15 cellular contexts compared by ENCODE assay signal in the genomic region with DNA sequence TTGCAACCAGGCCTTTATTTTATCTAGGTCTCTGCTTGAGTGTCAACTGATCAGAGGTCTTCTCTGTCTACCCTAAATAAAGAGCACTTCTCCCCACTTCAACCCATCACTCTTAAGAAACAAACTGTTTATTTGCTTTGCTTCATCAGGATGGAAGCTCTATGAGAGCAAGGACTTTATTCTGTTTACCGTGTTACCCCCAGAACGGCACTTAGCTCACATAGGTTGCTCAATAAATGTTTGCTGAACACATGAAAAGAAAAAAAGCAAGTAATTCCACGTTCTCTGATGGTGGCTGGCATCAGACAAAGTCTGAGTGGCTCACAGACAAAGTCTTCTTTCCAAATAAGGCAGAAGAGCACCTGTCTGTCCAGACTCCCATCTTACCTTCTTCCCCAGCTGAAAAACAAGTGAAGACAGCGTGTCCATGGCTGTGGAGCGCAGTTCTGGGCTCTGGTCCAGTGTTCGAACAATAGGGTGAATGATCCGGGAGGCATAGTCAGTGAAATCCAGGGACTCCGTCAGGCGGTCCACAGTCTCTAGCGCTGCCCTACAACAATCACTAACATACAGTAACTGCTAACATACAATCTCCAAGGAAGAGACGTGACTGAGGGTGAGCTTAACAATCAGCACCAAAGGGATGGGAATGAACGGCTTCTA.
A peak's percentile ranks its signal among the peaks of the same experiment; 100 is the strongest.
DNase-seq lines count a peak whose midpoint lies in the region.
"Had no signal": no experiment of that assay in that cellular context is flagged by ENCODE, and none has a peak within 500 bp of the region (broad histone marks: within the 10 kb centered on the region; RNA-seq: fewer than 3 reads in every experiment).

No MANE protein-coding gene starts in this region.

- peak overlapping the region; percentile 44 for H3K27ac ChIP-seq in angular gyrus (ENCODE audit: low read depth, low read length)

- DNase-seq in Ammon's horn (ENCODE audit: low spot score) (peak; percentile 85), hypothalamus (lab: John Stamatoyannopoulos, UW) (peak in 39 of 51 donors; percentile 2 to 77 (median 40)), nucleus accumbens (lab: John Stamatoyannopoulos, UW) (peak in 49 of 56 donors; percentile 8 to 80 (median 48)), NCI-H1694 treated with DMSO at 0.1 percent for 48 hours (lab: John Stamatoyannopoulos, UW) (no peak), NCI-H1436 treated with DMSO at 0.1 percent for 48 hours (lab: John Stamatoyannopoulos, UW) (no peak), activated gamma-delta T cell (lab: John Stamatoyannopoulos, UW) (no peak)
- no peak for DNase-seq in activated CD4-positive, alpha-beta T cell treated with anti-CD3 and anti-CD28 coated beads for 48 hours
- DNase-seq: AML-193; CD4-positive, alpha-beta memory T cell; KBM-7; NCI-H1048; NCI-H1930; NCI-H524; SHP77 treated with DMSO at 0.1 percent for 48 hours had no signal

Comparison
In these comparisons a context has a peak if more than half of its experiments do, and no peak if none do; other contexts are left out.
1. DNase-seq: peak in Ammon's horn (single experiment), hypothalamus (39 of 51) and nucleus accumbens (49 of 56); none in NCI-H1694 treated with DMSO at 0.1 percent for 48 hours (single experiment), activated CD4-positive, alpha-beta T cell treated with anti-CD3 and anti-CD28 coated beads for 48 hours (single experiment), NCI-H1436 treated with DMSO at 0.1 percent for 48 hours (single experiment) and activated gamma-delta T cell (single experiment).